Comparison of ENCODE assay signal across 1 cellular context in genomic region chr6:34272022-34272926, GRCh38.
TF ChIP-seq lines count a peak whose summit lies in the region.

No MANE protein-coding gene starts in this region.

TF ChIP-seq in SK-N-SH treated with all-trans-retinoic acid at 6 μM for 48 hours, 23 proteins besides CTCF, POLR2A, EP300 and RAD21 (continued from another document):
- TF ChIP-seq CSRNP3 (CRISPR knock-in tag; IDR thresholded peaks at IDR 0.05) (no peak), PATZ1 (CRISPR knock-in tag; IDR thresholded peaks at IDR 0.05; ENCODE audit: borderline replicate concordance) (no peak), TCF4 (CRISPR knock-in tag; IDR thresholded peaks at IDR 0.05; ENCODE audit: borderline replicate concordance) (no peak), BACH2 (CRISPR knock-in tag; IDR thresholded peaks at IDR 0.05; ENCODE audit: borderline replicate concordance) (no peak), ISL1 (CRISPR knock-in tag; IDR thresholded peaks at IDR 0.05) (no peak), TOX (CRISPR knock-in tag; IDR thresholded peaks at IDR 0.05; ENCODE audit: borderline replicate concordance) (no peak)
